ENCODE assay signal across 8 cellular contexts in the genomic region with DNA sequence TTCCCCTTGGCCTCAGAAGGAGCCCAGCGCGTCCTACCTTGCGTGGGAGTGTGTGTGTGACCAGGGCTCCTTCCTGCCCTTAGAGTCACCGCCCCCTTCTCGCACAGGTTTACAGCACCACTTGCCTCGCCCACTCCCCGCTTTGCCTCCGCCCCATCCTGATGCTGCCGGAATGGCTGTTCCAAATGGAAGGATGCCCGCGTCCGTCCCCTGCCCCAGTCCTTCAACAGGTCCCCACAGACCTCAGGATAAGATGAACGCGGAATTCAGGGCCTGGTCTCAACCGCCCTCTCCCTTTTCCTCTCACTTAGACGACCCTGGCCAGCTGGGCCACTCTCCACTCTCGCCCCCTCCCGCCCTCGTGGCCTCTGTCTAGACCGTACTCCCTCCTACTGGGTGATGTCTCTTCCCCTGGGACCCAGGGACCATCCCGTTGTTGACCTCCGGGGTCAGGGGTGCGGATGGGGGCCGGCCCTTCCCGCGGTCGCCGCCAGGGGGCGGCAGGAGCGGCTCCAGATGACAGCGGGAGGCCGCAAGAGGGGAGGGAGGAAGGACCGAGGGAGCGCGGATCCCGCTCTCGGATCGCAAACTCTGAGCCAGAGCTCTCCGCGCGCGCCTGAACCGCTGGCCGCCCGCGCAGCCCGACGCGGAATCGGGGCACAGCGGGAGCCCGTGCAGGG. TPM values are rescaled to one million over a fixed set of nuclear protein-coding genes. Genes with fewer than 3 reads are reported as not detected.
DNase-seq lines count a peak whose midpoint lies in the region; ATAC-seq and TF ChIP-seq lines count a peak whose summit lies in the region.

A gene (plus strand): TSS at position 585 of the 680 bp plus-strand sequence.

- peak; percentile 82 for ATAC-seq in GM19467 (IDR thresholded peaks at IDR 0.05; ENCODE audit: unreplicated experiment)
- peak; percentile 78 for ATAC-seq in activated naive CD8-positive, alpha-beta T cell treated with anti-CD3 and anti-CD28 coated beads, Interleukin-2, amount 50 U/mL, for 24 hours
- peak; percentile 27 to 71 (median 66) for ATAC-seq in heart left ventricle
- no peak for ATAC-seq in HG03108 (IDR thresholded peaks at IDR 0.05; ENCODE audit: unreplicated experiment)

- H3K9ac ChIP-seq in HUES64 (ENCODE audit: low read depth, low read length) = peak within 1 kb of the TSS; percentile 52

- intact Hi-C loops in heart left ventricle (cut with DNase I) = loop anchor here (1.0 to 10.0 kb wide), 14 partner anchors 37 to 690 kb away; no protein-coding TSS in a partner anchor

- in situ Hi-C loops in SK-MEL-5 (cut with HindIII; ENCODE audit: low pct_unique_long_range_greater_than_20kb, low sequenced_read_pairs) = no loop called here

- peaks cover 7% of the 10 kb centered on the region for H3K4me1 Mint-ChIP-seq in activated naive CD8-positive, alpha-beta T cell treated with anti-CD3 and anti-CD28 coated beads, Interleukin-2, amount 50 U/mL, for 24 hours

- no peaks in the 10 kb centered on the region for H3K36me3 ChIP-seq in HUES64 (ENCODE audit: insufficient read depth, low read length)
- no peaks in the 10 kb centered on the region for H3K36me3 ChIP-seq in heart left ventricle

- H3K4me1 ChIP-seq in HUES64 (ENCODE audit: insufficient read depth, low read length) = peaks cover 15% of the 10 kb centered on the region
- peaks cover 0 to 27% (median 5%) of the 10 kb centered on the region in 12 donors for H3K4me1 ChIP-seq in heart left ventricle

- 1% methylated on average over 52 of the region's 52 CpGs for WGBS in HUES64
- 16 to 45% (median 20%) methylated on average over 21 to 52 of the region's 52 CpGs for WGBS in heart left ventricle, 4 donors

- H3K27me3 ChIP-seq in HUES64 (ENCODE audit: insufficient read depth, low read length) (peaks cover 21% of the 10 kb centered on the region), heart left ventricle (peaks cover 0 to 29% (median 0%) of the 10 kb centered on the region in 9 donors)

- no peak for TF ChIP-seq POLR2A in heart left ventricle (IDR thresholded peaks at IDR 0.05)

- H3K4me3 Mint-ChIP-seq in activated naive CD8-positive, alpha-beta T cell treated with anti-CD3 and anti-CD28 coated beads, Interleukin-2, amount 50 U/mL, for 24 hours = peak within 1 kb of the TSS; percentile 60

- peak; percentile 91 to 99 (median 96) for TF ChIP-seq CTCF in heart left ventricle (IDR thresholded peaks at IDR 0.05)

- H3K9me3 ChIP-seq in HUES64 (ENCODE audit: insufficient read depth, low read depth, low read length) (no peaks in the 10 kb centered on the region), heart left ventricle (no peaks in the 10 kb centered on the region)

- peak within 1 kb of the TSS; percentile 75 for H3K4me3 ChIP-seq in HUES64 (ENCODE audit: low read length)
- peak within 1 kb of the TSS; percentile 57 to 90 (median 71) for H3K4me3 ChIP-seq in heart left ventricle

- no peaks in the 10 kb centered on the region for H3K9me3 Mint-ChIP-seq in activated naive CD8-positive, alpha-beta T cell treated with anti-CD3 and anti-CD28 coated beads, Interleukin-2, amount 50 U/mL, for 24 hours

- no peaks in the 10 kb centered on the region for H3K36me3 Mint-ChIP-seq in activated naive CD8-positive, alpha-beta T cell treated with anti-CD3 and anti-CD28 coated beads, Interleukin-2, amount 50 U/mL, for 24 hours (ENCODE audit: low read depth)

- peaks cover 50% of the 10 kb centered on the region for H3K27me3 Mint-ChIP-seq in activated naive CD8-positive, alpha-beta T cell treated with anti-CD3 and anti-CD28 coated beads, Interleukin-2, amount 50 U/mL, for 24 hours

- no peak within 1 kb of the TSS for H3K27ac ChIP-seq in HUES64 (ENCODE audit: low read depth, low read length)
- H3K27ac ChIP-seq in heart left ventricle = peak within 1 kb of the TSS; percentile 78 to 95 (median 90)

- H3K27ac Mint-ChIP-seq in activated naive CD8-positive, alpha-beta T cell treated with anti-CD3 and anti-CD28 coated beads, Interleukin-2, amount 50 U/mL, for 24 hours = no peak within 1 kb of the TSS

- peak; percentile 59 for DNase-seq in CD1c-positive myeloid dendritic cell (ENCODE audit: extremely low spot score)
- DNase-seq in SK-MEL-5 (ENCODE audit: low read depth, low spot score) = peak; percentile 60
- peak; percentile 78 for DNase-seq in activated naive CD8-positive, alpha-beta T cell treated with anti-CD3 and anti-CD28 coated beads, Interleukin-2, amount 50 U/mL, for 24 hours
- DNase-seq in heart left ventricle = peak; percentile 71 to 83 (median 79)
- no peak for DNase-seq in pulmonary artery endothelial cell (ENCODE audit: low read depth, low spot score)

RNA-seq across cellular contexts. Expression of the gene that starts here (rescaled TPM):
- polyA plus RNA-seq in HUES64 (2013, experiment 1 of 2) = 2.2 TPM
- polyA plus RNA-seq in HUES64 (2013, experiment 2 of 2) = 3.1 TPM
- 0.13 and 0.50 TPM in 2 replicates for total RNA-seq in SK-MEL-5 (2014; rRNA removed; shearing (Covaris generic))
- polyA plus RNA-seq in SK-MEL-5 (2015; cell fraction: cytosol; rRNA removed) = 0.20 and 3.8 TPM in 2 replicates
- polyA plus RNA-seq in SK-MEL-5 (2015; cell fraction: nucleus; rRNA removed) = 0.11 TPM in 1 of 2 replicates, not detected in the other
- total RNA-seq in heart left ventricle = 100 to 1,000 TPM in 5 of 9 donors, 10 to 100 TPM in 4; 57.4 to 206 (median 104) TPM
- polyA plus RNA-seq in heart left ventricle = 10 to 100 TPM; 32.6 to 42.4 TPM
- 19.0 and 35.2 TPM in 2 replicates for total RNA-seq in pulmonary artery endothelial cell

Comparison
In these comparisons a context has a peak if more than half of its experiments do, and no peak if none do; other contexts are left out.
1. RNA of the gene that starts here (total RNA-seq): 57.4 to 206 TPM in heart left ventricle and 19.0 to 35.2 TPM in pulmonary artery endothelial cell; 0.13 to 0.50 TPM in SK-MEL-5; every median in the first group is over 10 times any median in the second.